Comparison of ENCODE assay signal across 9 cellular contexts in the genomic region with DNA sequence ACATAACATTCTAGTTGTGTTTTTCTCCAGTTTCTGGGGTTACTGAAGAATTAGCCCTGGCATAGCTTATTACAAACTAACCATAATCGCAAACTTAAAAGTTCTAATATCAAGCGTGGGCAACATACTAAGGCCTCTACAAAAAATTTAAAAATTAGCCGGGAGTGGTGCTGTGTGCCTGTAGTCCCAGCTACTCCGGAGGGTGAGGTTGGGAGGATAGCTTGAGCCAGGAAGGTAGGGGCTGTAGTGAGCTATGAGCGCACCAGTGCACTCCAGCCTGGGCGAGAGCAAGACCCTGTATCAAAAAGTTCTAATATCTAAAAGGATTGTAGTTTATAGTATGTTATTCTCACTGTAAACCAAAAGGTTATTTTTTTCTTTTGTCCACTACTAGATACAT.
DNase-seq lines count a peak whose midpoint lies in the region; ATAC-seq, FAIRE-seq and TF ChIP-seq lines count a peak whose summit lies in the region.
"Had no signal": no experiment of that assay in that cellular context is flagged by ENCODE, and none has a peak within 500 bp of the region (broad histone marks: within the 10 kb centered on the region; RNA-seq: fewer than 3 reads in every experiment).

No MANE protein-coding gene starts in this region.

- H3K4me3 Mint-ChIP-seq in activated T-cell treated with anti-CD3 and anti-CD28 coated beads, Interleukin-2, amount 50 U/mL, for 24 hours: peak overlapping the region; percentile 100
- peak overlapping the region; percentile 97 for H3K4me3 Mint-ChIP-seq in stimulated activated effector memory CD8-positive, alpha-beta T cell treated with anti-CD3 and anti-CD28 coated beads, Interleukin-12 subunit alpha, Interleukin-12 subunit beta, amount 100 ng/mL, for 72 hours

- peak overlapping the region; percentile 13; the same call in 1 of the 2 replicates for H3K27ac ChIP-seq in RWPE1

- peaks cover 21% of the 10 kb centered on the region for H3K4me1 Mint-ChIP-seq in activated T-cell treated with anti-CD3 and anti-CD28 coated beads, Interleukin-2, amount 50 U/mL, for 24 hours (ENCODE audit: low read depth)
- H3K4me1 Mint-ChIP-seq in stimulated activated effector memory CD8-positive, alpha-beta T cell treated with anti-CD3 and anti-CD28 coated beads, Interleukin-12 subunit alpha, Interleukin-12 subunit beta, amount 100 ng/mL, for 72 hours: peaks cover 20% of the 10 kb centered on the region

- H3K4me3 ChIP-seq in foreskin fibroblast (ENCODE audit: low read depth in 1 of 2, low read length in 2 of 2): peak overlapping the region; percentile 85 to 92

- no peak for FAIRE-seq in urothelium cell line (lab: Jason Lieb, UNC)
- FAIRE-seq: endometrium had no signal

- H3K27me3 Mint-ChIP-seq in activated T-cell treated with anti-CD3 and anti-CD28 coated beads, Interleukin-2, amount 50 U/mL, for 24 hours: no peaks in the 10 kb centered on the region

- H3K27ac Mint-ChIP-seq in activated T-cell treated with anti-CD3 and anti-CD28 coated beads, Interleukin-2, amount 50 U/mL, for 24 hours: peak overlapping the region; percentile 99
- peak overlapping the region; percentile 98 for H3K27ac Mint-ChIP-seq in stimulated activated effector memory CD8-positive, alpha-beta T cell treated with anti-CD3 and anti-CD28 coated beads, Interleukin-12 subunit alpha, Interleukin-12 subunit beta, amount 100 ng/mL, for 72 hours

- no peak for ATAC-seq in stimulated activated effector memory CD8-positive, alpha-beta T cell treated with anti-CD3 and anti-CD28 coated beads, Interleukin-12 subunit alpha, Interleukin-12 subunit beta, amount 100 ng/mL, for 72 hours
- no peak for ATAC-seq in HG02885 (IDR thresholded peaks at IDR 0.05; ENCODE audit: poor library complexity, unreplicated experiment)

- no peak for TF ChIP-seq CTCF in RWPE1 (conservative IDR thresholded peaks at IDR 0.05; ENCODE audit: low read depth)
- no peak for TF ChIP-seq CTCF in foreskin fibroblast (IDR thresholded peaks at IDR 0.05; ENCODE audit: low read depth, low read length)

- CTCF ChIA-PET in RWPE1 (lab: Yijun Ruan, JAX): interaction anchor here (0.6 to 1.0 kb wide), 2 partner anchors 30 to 146 kb away, joined by 3 to 8 read pairs; no protein-coding TSS in a partner anchor

- POLR2A ChIA-PET in RWPE1 (lab: Yijun Ruan, JAX; ENCODE audit: low non-redundant PET): no interaction called here

- peaks cover 50% of the 10 kb centered on the region for H3K36me3 Mint-ChIP-seq in activated T-cell treated with anti-CD3 and anti-CD28 coated beads, Interleukin-2, amount 50 U/mL, for 24 hours (ENCODE audit: low read depth)
- H3K36me3 Mint-ChIP-seq in stimulated activated effector memory CD8-positive, alpha-beta T cell treated with anti-CD3 and anti-CD28 coated beads, Interleukin-12 subunit alpha, Interleukin-12 subunit beta, amount 100 ng/mL, for 72 hours: peaks cover 25% of the 10 kb centered on the region

- DNase-seq in activated T-cell treated with anti-CD3 and anti-CD28 coated beads, Interleukin-2, amount 50 U/mL, for 24 hours: no peak
- DNase-seq in activated T-cell treated with anti-CD3 and anti-CD28 coated beads, Interleukin-2, amount 50 U/mL, for 48 hours: no peak
- no peak for DNase-seq in RWPE1 (ENCODE audit: low spot score)
- no peak for DNase-seq in foreskin fibroblast
- no peak for DNase-seq in stimulated activated effector memory CD8-positive, alpha-beta T cell treated with anti-CD3 and anti-CD28 coated beads, Interleukin-12 subunit alpha, Interleukin-12 subunit beta, amount 100 ng/mL, for 72 hours (ENCODE audit: low spot score in 2 of 2)
- no peak for DNase-seq in urothelium cell line (ENCODE audit: low spot score)
- no peak for DNase-seq in COLO829 (ENCODE audit: low spot score)

- H3K9me3 Mint-ChIP-seq in activated T-cell treated with anti-CD3 and anti-CD28 coated beads, Interleukin-2, amount 50 U/mL, for 24 hours: no peaks in the 10 kb centered on the region
- H3K9me3 Mint-ChIP-seq in stimulated activated effector memory CD8-positive, alpha-beta T cell treated with anti-CD3 and anti-CD28 coated beads, Interleukin-12 subunit alpha, Interleukin-12 subunit beta, amount 100 ng/mL, for 72 hours: no peaks in the 10 kb centered on the region
